ENCODE assay signal across 19 cellular contexts in genomic region chr5:109873687-109874086, GRCh38.
"Had no signal": no experiment of that assay in that cellular context is flagged by ENCODE, and none has a peak within 500 bp of the region (broad histone marks: within the 10 kb centered on the region; RNA-seq: fewer than 3 reads in every experiment).

No MANE protein-coding gene starts in this region.

- H3K36me3 Mint-ChIP-seq: activated CD4-positive, alpha-beta memory T cell treated with anti-CD3 and anti-CD28 coated beads for 36 hours; natural killer cell treated with Interleukin-12 subunit alpha and Interleukin-12 subunit beta and Interleukin-15 and Interleukin-18, amount 100 ng/mL, for 72 hours; type B pancreatic cell had no signal

- H3K27me3 Mint-ChIP-seq: activated CD4-positive, alpha-beta memory T cell treated with anti-CD3 and anti-CD28 coated beads for 36 hours; activated CD8-positive, alpha-beta memory T cell treated with anti-CD3 and anti-CD28 coated beads, Interleukin-2, amount 10 ng/mL, durations not matched to agents 7 days and 5 days; memory B cell; natural killer cell treated with Interleukin-12 subunit alpha and Interleukin-12 subunit beta and Interleukin-15 and Interleukin-18, amount 100 ng/mL, for 72 hours; type B pancreatic cell had no signal

- H3K4me1 Mint-ChIP-seq: memory B cell had no signal

- H3K27ac Mint-ChIP-seq: activated CD4-positive, alpha-beta memory T cell treated with anti-CD3 and anti-CD28 coated beads for 36 hours; activated CD8-positive, alpha-beta memory T cell treated with anti-CD3 and anti-CD28 coated beads, Interleukin-2, amount 10 ng/mL, durations not matched to agents 7 days and 5 days; activated T-cell treated with anti-CD3 and anti-CD28 coated beads, Interleukin-2, amount 50 U/mL, for 72 hours; memory B cell; natural killer cell treated with Interleukin-12 subunit alpha and Interleukin-12 subunit beta and Interleukin-15 and Interleukin-18, amount 100 ng/mL, for 72 hours; type B pancreatic cell had no signal

- H3K9me3 Mint-ChIP-seq: activated CD4-positive, alpha-beta memory T cell treated with anti-CD3 and anti-CD28 coated beads for 36 hours; natural killer cell treated with Interleukin-12 subunit alpha and Interleukin-12 subunit beta and Interleukin-15 and Interleukin-18, amount 100 ng/mL, for 72 hours; type B pancreatic cell had no signal

- H3K4me3 Mint-ChIP-seq: activated CD4-positive, alpha-beta memory T cell treated with anti-CD3 and anti-CD28 coated beads for 36 hours; activated CD8-positive, alpha-beta memory T cell treated with anti-CD3 and anti-CD28 coated beads, Interleukin-2, amount 10 ng/mL, durations not matched to agents 7 days and 5 days; activated T-cell treated with anti-CD3 and anti-CD28 coated beads, Interleukin-2, amount 50 U/mL, for 72 hours; memory B cell; natural killer cell treated with Interleukin-12 subunit alpha and Interleukin-12 subunit beta and Interleukin-15 and Interleukin-18, amount 100 ng/mL, for 72 hours; type B pancreatic cell had no signal

- DNase-seq: activated CD4-positive, alpha-beta memory T cell treated with anti-CD3 and anti-CD28 coated beads for 36 hours; activated CD4-positive, alpha-beta T cell treated with anti-CD3 and anti-CD28 coated beads for 48 hours; activated CD8-positive, alpha-beta memory T cell treated with anti-CD3 and anti-CD28 coated beads, Interleukin-2, amount 10 ng/mL, durations not matched to agents 7 days and 5 days; activated naive CD4-positive, alpha-beta T cell; activated T-cell treated with anti-CD3 and anti-CD28 coated beads, Interleukin-2, amount 50 U/mL, for 72 hours; amygdala; central memory CD4-positive, alpha-beta T cell; left cardiac atrium; midbrain; posterior cingulate gyrus; right cardiac atrium; stimulated activated CD4-positive, alpha-beta T cell treated with anti-CD3 and anti-CD28 coated beads, Interleukin-15, amount 100 ng/mL, for 24 hours; stimulated activated CD4-positive, alpha-beta T cell treated with anti-CD3 and anti-CD28 coated beads, Interleukin-2, amount 100 ng/mL, for 24 hours; stimulated activated naive CD4-positive, alpha-beta T cell; T-helper 9 cell had no signal

- ATAC-seq: activated CD8-positive, alpha-beta memory T cell treated with anti-CD3 and anti-CD28 coated beads, Interleukin-2, amount 10 ng/mL, durations not matched to agents 7 days and 5 days; gastroesophageal sphincter; left cardiac atrium; natural killer cell treated with Interleukin-12 subunit alpha and Interleukin-12 subunit beta and Interleukin-15 and Interleukin-18, amount 100 ng/mL, for 72 hours; right cardiac atrium had no signal
